In genomic region chr2:62550466-62550865, GRCh38 we compare ENCODE assay signal across 21 cellular contexts.
"Had no signal": no experiment of that assay in that cellular context is flagged by ENCODE, and none has a peak within 500 bp of the region (broad histone marks: within the 10 kb centered on the region; RNA-seq: fewer than 3 reads in every experiment).

No MANE protein-coding gene starts in this region.

- ATAC-seq: activated T-cell treated with anti-CD3 and anti-CD28 coated beads, Interleukin-2, amount 50 U/mL, for 72 hours; left lung; natural killer cell treated with Interleukin-12 subunit alpha and Interleukin-12 subunit beta and Interleukin-15 and Interleukin-18, amount 100 ng/mL, for 72 hours; sciatic nerve; stimulated activated effector memory CD8-positive, alpha-beta T cell treated with anti-CD3 and anti-CD28 coated beads, Interleukin-12 subunit alpha, Interleukin-12 subunit beta, amount 100 ng/mL, for 72 hours had no signal

- H3K79me2 ChIP-seq: parathyroid adenoma had no signal

- H3K4me1 ChIP-seq: left lung, parathyroid adenoma, stomach had no signal

- H2AFZ ChIP-seq: parathyroid adenoma had no signal

- H3K27me3 Mint-ChIP-seq: type B pancreatic cell had no signal

- H3K9me3 ChIP-seq: esophagus muscularis mucosa, left lung, neutrophil, stomach had no signal

- H3K27me3 ChIP-seq: esophagus muscularis mucosa, left lung, neutrophil, stomach had no signal

- H3K27ac ChIP-seq: esophagus muscularis mucosa, left lung, neutrophil, parathyroid adenoma, stomach, VCaP had no signal

- H3K27ac Mint-ChIP-seq: activated T-cell treated with anti-CD3 and anti-CD28 coated beads, Interleukin-2, amount 50 U/mL, for 72 hours; mesothelial cell of epicardium; natural killer cell treated with Interleukin-12 subunit alpha and Interleukin-12 subunit beta and Interleukin-15 and Interleukin-18, amount 100 ng/mL, for 72 hours; stimulated activated effector memory CD8-positive, alpha-beta T cell treated with anti-CD3 and anti-CD28 coated beads, Interleukin-12 subunit alpha, Interleukin-12 subunit beta, amount 100 ng/mL, for 72 hours; type B pancreatic cell had no signal

- H3K4me3 ChIP-seq: esophagus muscularis mucosa, left lung, stomach had no signal

- H3K9ac ChIP-seq: parathyroid adenoma had no signal

- H3K4me3 Mint-ChIP-seq: activated T-cell treated with anti-CD3 and anti-CD28 coated beads, Interleukin-2, amount 50 U/mL, for 72 hours; mesothelial cell of epicardium; natural killer cell treated with Interleukin-12 subunit alpha and Interleukin-12 subunit beta and Interleukin-15 and Interleukin-18, amount 100 ng/mL, for 72 hours; stimulated activated effector memory CD8-positive, alpha-beta T cell treated with anti-CD3 and anti-CD28 coated beads, Interleukin-12 subunit alpha, Interleukin-12 subunit beta, amount 100 ng/mL, for 72 hours; type B pancreatic cell had no signal

- H3K36me3 Mint-ChIP-seq: mesothelial cell of epicardium; natural killer cell treated with Interleukin-12 subunit alpha and Interleukin-12 subunit beta and Interleukin-15 and Interleukin-18, amount 100 ng/mL, for 72 hours; stimulated activated effector memory CD8-positive, alpha-beta T cell treated with anti-CD3 and anti-CD28 coated beads, Interleukin-12 subunit alpha, Interleukin-12 subunit beta, amount 100 ng/mL, for 72 hours; type B pancreatic cell had no signal

- H3K4me1 Mint-ChIP-seq: stimulated activated effector memory CD8-positive, alpha-beta T cell treated with anti-CD3 and anti-CD28 coated beads, Interleukin-12 subunit alpha, Interleukin-12 subunit beta, amount 100 ng/mL, for 72 hours had no signal

- DNase-seq: activated CD4-positive, alpha-beta T cell treated with anti-CD3 and anti-CD28 coated beads, Interleukin-2, amount 50 U/mL, for 1 hour; activated CD4-positive, CD25-positive, alpha-beta regulatory T cell treated with anti-CD3 and anti-CD28 coated beads, Interleukin-2, amount 50 U/mL, for 72 hours; activated effector memory CD4-positive, alpha-beta T cell treated with anti-CD3 and anti-CD28 coated beads, Interleukin-2, amount 50 U/mL, for 16 hours; activated naive CD4-positive, alpha-beta T cell treated with anti-CD3 and anti-CD28 coated beads, Interleukin-2, amount 50 U/mL, for 16 hours; activated T-cell treated with anti-CD3 and anti-CD28 coated beads, Interleukin-2, amount 50 U/mL, for 72 hours; dermis blood vessel endothelial cell; effector memory CD4-positive, alpha-beta T cell; left lung; stimulated activated CD4-positive, alpha-beta T cell treated with anti-CD3 and anti-CD28 coated beads, Interleukin-4, amount 100 ng/mL, for 24 hours; stomach; T-helper 2 cell had no signal

- H3K36me3 ChIP-seq: esophagus muscularis mucosa, left lung, neutrophil, stomach had no signal

- H3K9me3 Mint-ChIP-seq: activated T-cell treated with anti-CD3 and anti-CD28 coated beads, Interleukin-2, amount 50 U/mL, for 72 hours; natural killer cell treated with Interleukin-12 subunit alpha and Interleukin-12 subunit beta and Interleukin-15 and Interleukin-18, amount 100 ng/mL, for 72 hours; stimulated activated effector memory CD8-positive, alpha-beta T cell treated with anti-CD3 and anti-CD28 coated beads, Interleukin-12 subunit alpha, Interleukin-12 subunit beta, amount 100 ng/mL, for 72 hours; type B pancreatic cell had no signal

- FAIRE-seq: endothelial cell of umbilical vein had no signal
